In genomic region chrX:57905141-57905540, GRCh38 we compare ENCODE assay signal across 13 cellular contexts. TPM values are rescaled to one million over a fixed set of nuclear protein-coding genes. Genes with fewer than 3 reads are reported as not detected.
DNase-seq lines count a peak whose midpoint lies in the region; ATAC-seq and TF ChIP-seq lines count a peak whose summit lies in the region.
"Had no signal": no experiment of that assay in that cellular context is flagged by ENCODE, and none has a peak within 500 bp of the region (broad histone marks: within the 10 kb centered on the region; RNA-seq: fewer than 3 reads in every experiment).

No MANE protein-coding gene starts in this region.

- WGBS in mammary epithelial cell (ENCODE audit: low coverage, missing lambda C conversion rate) = 50% methylated on average over 2 of the region's 2 CpGs
- 32 to 53% methylated on average over 2 of the region's 2 CpGs for WGBS in transverse colon (ENCODE audit: low coverage in 1 of 2), 2 donors

- in situ Hi-C loops in mammary epithelial cell (cut with MboI; ENCODE audit: low sequenced_read_pairs in 2 of 2) = loop anchor here (25.0 kb wide), 1 partner anchor 318 kb away; the partner anchor contains the start of gene ZXDB (in 2 of the 2)
- in situ Hi-C loops in transverse colon (cut with MboI; ENCODE audit: low pct_ligation_motif_present in 1 of 4, low pct_unique_long_range_greater_than_20kb in 1 of 4, low sequenced_read_pairs in 3 of 4) = loop anchor here (25.0 kb wide), 2 partner anchors 93 to 318 kb away; partner anchors contain the start of gene ZXDB (in 4 of the 4)

- no peaks in the 10 kb centered on the region for H4K20me1 ChIP-seq in mammary epithelial cell (ENCODE audit: insufficient read depth, low read length)

- peaks cover 22% of the 10 kb centered on the region for H3K27me3 Mint-ChIP-seq in MCF 10A (ENCODE audit: insufficient read depth, unreplicated experiment)
- H3K27me3 Mint-ChIP-seq in activated naive CD8-positive, alpha-beta T cell treated with anti-CD3 and anti-CD28 coated beads, Interleukin-2, amount 10 ng/mL, durations not matched to agents 7 days and 5 days = no peaks in the 10 kb centered on the region
- H3K27me3 Mint-ChIP-seq in naive thymus-derived CD4-positive, alpha-beta T cell = no peaks in the 10 kb centered on the region
- H3K27me3 Mint-ChIP-seq: stimulated activated naive B cell treated with anti-CD40 and anti-IgM and Interleukin-4, amounts not matched to agents 10 μg/mL and 1 μg/mL and 100 μg/mL, for 72 hours had no signal

- H3K36me3 ChIP-seq in mammary epithelial cell (ENCODE audit: insufficient read depth, low read length) (peaks cover 1% of the 10 kb centered on the region), transverse colon (no peaks in the 10 kb centered on the region)
- H3K36me3 ChIP-seq in naive thymus-derived CD4-positive, alpha-beta T cell (ENCODE audit: control insufficient read depth in 2 of 3, insufficient read depth in 3 of 3, low read length in 3 of 3) = no peaks in the 10 kb centered on the region
- H3K36me3 ChIP-seq: BE2C had no signal

- H3K4me1 Mint-ChIP-seq in MCF 10A (ENCODE audit: insufficient read depth, unreplicated experiment) = peaks cover 11% of the 10 kb centered on the region
- peaks cover 14% of the 10 kb centered on the region for H3K4me1 Mint-ChIP-seq in activated naive CD8-positive, alpha-beta T cell treated with anti-CD3 and anti-CD28 coated beads, Interleukin-2, amount 10 ng/mL, durations not matched to agents 7 days and 5 days
- H3K4me1 Mint-ChIP-seq in naive thymus-derived CD4-positive, alpha-beta T cell = peaks cover 7 to 34% (median 24%) of the 10 kb centered on the region in 7 donors

- no peak overlapping the region for H3K9ac ChIP-seq in mammary epithelial cell (ENCODE audit: insufficient read depth, low read length)

- no peak overlapping the region for H3K4me3 Mint-ChIP-seq in MCF 10A (ENCODE audit: unreplicated experiment)
- peak overlapping the region; percentile 68 for H3K4me3 Mint-ChIP-seq in activated naive CD8-positive, alpha-beta T cell treated with anti-CD3 and anti-CD28 coated beads, Interleukin-2, amount 10 ng/mL, durations not matched to agents 7 days and 5 days
- H3K4me3 Mint-ChIP-seq in naive thymus-derived CD4-positive, alpha-beta T cell = peak overlapping the region in 5 of 10 donors; percentile 5 to 71 (median 49)
- H3K4me3 Mint-ChIP-seq: stimulated activated naive B cell treated with anti-CD40 and anti-IgM and Interleukin-4, amounts not matched to agents 10 μg/mL and 1 μg/mL and 100 μg/mL, for 72 hours had no signal

- no peaks in the 10 kb centered on the region for H3K27me3 ChIP-seq in mammary epithelial cell (ENCODE audit: insufficient read depth, low read length)
- H3K27me3 ChIP-seq in transverse colon = no peaks in the 10 kb centered on the region
- H3K27me3 ChIP-seq in naive thymus-derived CD4-positive, alpha-beta T cell (ENCODE audit: control insufficient read depth in 2 of 2, insufficient read depth in 2 of 2, low read length in 2 of 2) = no peaks in the 10 kb centered on the region
- H3K27me3 ChIP-seq: BE2C had no signal

- H3K4me3 ChIP-seq in mammary epithelial cell (replicated peaks in 1 of 3; ENCODE audit: insufficient read depth in 1 of 3, low read depth in 2 of 3, low read length in 3 of 3) = peak overlapping the region in 1 of 3 experiments; percentile 25
- no peak overlapping the region for H3K4me3 ChIP-seq in transverse colon
- no peak overlapping the region for H3K4me3 ChIP-seq in naive thymus-derived CD4-positive, alpha-beta T cell (ENCODE audit: low read length)

- no peak overlapping the region for H3K27ac Mint-ChIP-seq in MCF 10A (ENCODE audit: low read depth, unreplicated experiment)
- peak overlapping the region; percentile 54 for H3K27ac Mint-ChIP-seq in activated naive CD8-positive, alpha-beta T cell treated with anti-CD3 and anti-CD28 coated beads, Interleukin-2, amount 10 ng/mL, durations not matched to agents 7 days and 5 days
- peak overlapping the region in 2 of 9 donors; percentile 56 to 68 for H3K27ac Mint-ChIP-seq in naive thymus-derived CD4-positive, alpha-beta T cell
- H3K27ac Mint-ChIP-seq: stimulated activated naive B cell treated with anti-CD40 and anti-IgM and Interleukin-4, amounts not matched to agents 10 μg/mL and 1 μg/mL and 100 μg/mL, for 72 hours had no signal

- DNase-seq in mammary epithelial cell (no peak), MCF 10A (ENCODE audit: unreplicated experiment) (no peak), iris pigment epithelial cell (ENCODE audit: low read depth) (peak; percentile 39), transverse colon (no peak), 8988T (no peak)
- no peak for DNase-seq in activated naive CD8-positive, alpha-beta T cell treated with anti-CD3 and anti-CD28 coated beads, Interleukin-2, amount 10 ng/mL, durations not matched to agents 7 days and 5 days
- DNase-seq in naive thymus-derived CD4-positive, alpha-beta T cell = no peak
- DNase-seq: BE2C; caudate nucleus; glutamatergic neuron; stimulated activated CD4-positive, alpha-beta T cell treated with anti-CD3 and anti-CD28 coated beads, Interleukin-15, amount 100 ng/mL, for 24 hours; stimulated activated naive B cell treated with anti-CD40 and anti-IgM and Interleukin-4, amounts not matched to agents 10 μg/mL and 1 μg/mL and 100 μg/mL, for 72 hours had no signal

- CTCF ChIA-PET in mammary epithelial cell (lab: Charles Lee; ENCODE audit: low non-redundant PET) = no interaction called here
- CTCF ChIA-PET in MCF 10A (lab: Yijun Ruan, JAX) = interaction anchor here (1.2 kb wide), 1 partner anchor 20 kb away, joined by 4 read pairs; no protein-coding TSS in a partner anchor
- CTCF ChIA-PET in naive thymus-derived CD4-positive, alpha-beta T cell (lab: Charles Lee) = no interaction called here

- no peaks in the 10 kb centered on the region for H3K9me3 ChIP-seq in mammary epithelial cell (replicated peaks; ENCODE audit: insufficient read depth, low read length)
- no peaks in the 10 kb centered on the region for H3K9me3 ChIP-seq in transverse colon
- H3K9me3 ChIP-seq in naive thymus-derived CD4-positive, alpha-beta T cell (ENCODE audit: control insufficient read depth in 2 of 3, low read length in 3 of 3) = no peaks in the 10 kb centered on the region
- H3K9me3 ChIP-seq: BE2C had no signal

- TF ChIP-seq CTCF in mammary epithelial cell (conservative IDR thresholded peaks at IDR 0.05 in 1 of 2, IDR thresholded peaks at IDR 0.05 in 1 of 2; ENCODE audit: extremely low read depth in 1 of 2, insufficient read depth in 1 of 2, low read depth in 1 of 2, low read length in 2 of 2) (no peak), MCF 10A (IDR thresholded peaks at IDR 0.05; ENCODE audit: unreplicated experiment) (no peak), transverse colon (IDR thresholded peaks at IDR 0.05) (no peak)

- BruUV-seq in mammary epithelial cell (replicated peaks; lab: Mats Ljungman, UMichigan) (no TSS peak), MCF 10A (replicated peaks; lab: Mats Ljungman, UMichigan) (no TSS peak)

- peaks cover 9% of the 10 kb centered on the region for H3K79me2 ChIP-seq in mammary epithelial cell (ENCODE audit: insufficient read depth, low read length)

- TF ChIP-seq POLR2A in transverse colon (IDR thresholded peaks at IDR 0.05) = no peak

- ATAC-seq in activated naive CD8-positive, alpha-beta T cell treated with anti-CD3 and anti-CD28 coated beads, Interleukin-2, amount 10 ng/mL, durations not matched to agents 7 days and 5 days (ENCODE audit: low read depth) = no peak
- ATAC-seq in naive thymus-derived CD4-positive, alpha-beta T cell = no peak
- ATAC-seq in GM19452 (IDR thresholded peaks at IDR 0.05; ENCODE audit: unreplicated experiment) = no peak
- ATAC-seq: stimulated activated naive B cell treated with anti-CD40 and anti-IgM and Interleukin-4, amounts not matched to agents 10 μg/mL and 1 μg/mL and 100 μg/mL, for 72 hours had no signal

- H3K4me1 ChIP-seq in mammary epithelial cell (ENCODE audit: insufficient read depth, low read length) = no peaks in the 10 kb centered on the region
- H3K4me1 ChIP-seq in transverse colon = peaks cover 0 to 8% (median 0%) of the 10 kb centered on the region in 4 donors
- H3K4me1 ChIP-seq in naive thymus-derived CD4-positive, alpha-beta T cell (ENCODE audit: control insufficient read depth in 2 of 2, insufficient read depth in 2 of 2, low read length in 2 of 2) = no peaks in the 10 kb centered on the region
- H3K4me1 ChIP-seq: BE2C had no signal

- POLR2A ChIA-PET in MCF 10A (lab: Yijun Ruan, JAX) = no interaction called here
- POLR2A ChIA-PET in activated naive CD8-positive, alpha-beta T cell treated with anti-CD3 and anti-CD28 coated beads, Interleukin-2, amount 10 ng/mL, durations not matched to agents 7 days and 5 days (lab: Charles Lee) = no interaction called here
- POLR2A ChIA-PET in naive thymus-derived CD4-positive, alpha-beta T cell (lab: Charles Lee) = no interaction called here

- H3K36me3 Mint-ChIP-seq in MCF 10A (ENCODE audit: insufficient read depth, unreplicated experiment) = no peaks in the 10 kb centered on the region
- peaks cover 12% of the 10 kb centered on the region for H3K36me3 Mint-ChIP-seq in activated naive CD8-positive, alpha-beta T cell treated with anti-CD3 and anti-CD28 coated beads, Interleukin-2, amount 10 ng/mL, durations not matched to agents 7 days and 5 days
- H3K36me3 Mint-ChIP-seq in naive thymus-derived CD4-positive, alpha-beta T cell = peaks cover 4 to 17% (median 8%) of the 10 kb centered on the region in 5 donors

- TF ChIP-seq EP300 in transverse colon (IDR thresholded peaks at IDR 0.05; ENCODE audit: low read depth) = no peak

- H2AFZ ChIP-seq in mammary epithelial cell (ENCODE audit: low read depth, low read length) = no peak overlapping the region

- intact Hi-C loops in mammary epithelial cell (cut with micrococcal nuclease) (loop anchor here (5.0 kb wide), 1 partner anchor 308 kb away; no protein-coding TSS in a partner anchor), MCF 10A (cut with micrococcal nuclease) (no loop called here), transverse colon (cut with DNase I; ENCODE audit: low total_unique reads) (no loop called here)
- intact Hi-C loops in naive thymus-derived CD4-positive, alpha-beta T cell (cut with micrococcal nuclease) = loop anchor here (5.0 to 10.0 kb wide), 4 partner anchors 120 to 1170 kb away; no protein-coding TSS in a partner anchor

- H3K9me3 Mint-ChIP-seq in MCF 10A (ENCODE audit: unreplicated experiment) = no peaks in the 10 kb centered on the region
- H3K9me3 Mint-ChIP-seq in activated naive CD8-positive, alpha-beta T cell treated with anti-CD3 and anti-CD28 coated beads, Interleukin-2, amount 10 ng/mL, durations not matched to agents 7 days and 5 days = no peaks in the 10 kb centered on the region
- peaks cover 0 to 7% (median 2%) of the 10 kb centered on the region in 11 donors for H3K9me3 Mint-ChIP-seq in naive thymus-derived CD4-positive, alpha-beta T cell
- H3K9me3 Mint-ChIP-seq: stimulated activated naive B cell treated with anti-CD40 and anti-IgM and Interleukin-4, amounts not matched to agents 10 μg/mL and 1 μg/mL and 100 μg/mL, for 72 hours had no signal

- peak overlapping the region; percentile 42 for H3K4me2 ChIP-seq in mammary epithelial cell (ENCODE audit: insufficient read depth, low read depth, low read length)

- H3K27ac ChIP-seq in mammary epithelial cell (ENCODE audit: insufficient read depth, low read depth, low read length) = no peak overlapping the region
- H3K27ac ChIP-seq in transverse colon = peak overlapping the region; percentile 12 to 40 (median 24)
- H3K27ac ChIP-seq in naive thymus-derived CD4-positive, alpha-beta T cell (ENCODE audit: low read depth, low read length) = no peak overlapping the region

- dilution Hi-C loops in mammary epithelial cell (cut with HindIII; ENCODE audit: low sequenced_read_pairs) = no loop called here

RNA-seq across cellular contexts. Expression of gene ZXDA, which starts 5.1 kb away (rescaled TPM):
- total RNA-seq in mammary epithelial cell = 1 to 10 TPM; 3.2 to 6.7 TPM
- 1.2 TPM for polyA plus RNA-seq in mammary epithelial cell
- polyA minus RNA-seq in mammary epithelial cell = 2.8 TPM
- total RNA-seq in MCF 10A (2022) = 4.9 and 6.4 TPM in 2 replicates
- total RNA-seq in activated naive CD8-positive, alpha-beta T cell treated with anti-CD3 and anti-CD28 coated beads, Interleukin-2, amount 10 ng/mL, durations not matched to agents 7 days and 5 days = 1 to 10 TPM; 7.5 TPM
- 10 to 100 TPM in 2 of 4 donors, 1 to 10 TPM in 2; 5.2 to 18.7 (median 9.2) TPM for total RNA-seq in transverse colon
- 10 to 100 TPM in 4 of 5 experiments, 1 to 10 TPM in 1; 5.4 to 13.2 (median 10.5) TPM for total RNA-seq in naive thymus-derived CD4-positive, alpha-beta T cell
- polyA plus RNA-seq in naive thymus-derived CD4-positive, alpha-beta T cell = 1 to 10 TPM; 3.0 TPM

Comparison
In these comparisons a context has a peak if more than half of its experiments do, and no peak if none do; other contexts are left out.
1. intact Hi-C loops: an anchor here in mammary epithelial cell (5.0 kb wide) and naive thymus-derived CD4-positive, alpha-beta T cell (5.0 to 10.0 kb wide); none called in MCF 10A and transverse colon.
2. H3K27ac ChIP-seq: peak in transverse colon (4 of 4); none in mammary epithelial cell (single experiment) and naive thymus-derived CD4-positive, alpha-beta T cell (single experiment).